ENCODE assay signal across 7 cellular contexts in genomic region chr12:64618953-64619590, GRCh38. TPM values are rescaled to one million over a fixed set of nuclear protein-coding genes. Genes with fewer than 3 reads are reported as not detected.
DNase-seq lines count a peak whose midpoint lies in the region; ATAC-seq, FAIRE-seq and TF ChIP-seq lines count a peak whose summit lies in the region.

No MANE protein-coding gene starts in this region.

- intact Hi-C loops in kidney (cut with DNase I): no loop called here

- H3K27ac Mint-ChIP-seq in chondrocyte (ENCODE audit: unreplicated experiment): peak overlapping the region; percentile 74
- H3K27ac Mint-ChIP-seq in osteocyte (ENCODE audit: unreplicated experiment): peak overlapping the region; percentile 66

- H3K9me3 Mint-ChIP-seq in chondrocyte (ENCODE audit: low read depth) (no peaks in the 10 kb centered on the region), osteocyte (ENCODE audit: unreplicated experiment) (no peaks in the 10 kb centered on the region)

- no peaks in the 10 kb centered on the region for H3K9me2 ChIP-seq in MM.1S (replicated peaks; ENCODE audit: insufficient read depth, low read length)

- no peaks in the 10 kb centered on the region for H3K27me3 ChIP-seq in MM.1S (replicated peaks; ENCODE audit: insufficient read depth, low read length)

- H3K9me3 ChIP-seq in MM.1S (replicated peaks; ENCODE audit: insufficient read depth, low read length) (no peaks in the 10 kb centered on the region), kidney (ENCODE audit: control insufficient read depth in 1 of 2, low read length in 2 of 2) (no peaks in the 10 kb centered on the region)

- no peaks in the 10 kb centered on the region for H3K36me3 ChIP-seq in MM.1S (replicated peaks; ENCODE audit: insufficient read depth, low read length)
- H3K36me3 ChIP-seq in kidney (ENCODE audit: control insufficient read depth in 1 of 2, insufficient read depth in 2 of 2, low read length in 2 of 2): no peaks in the 10 kb centered on the region

- no peaks in the 10 kb centered on the region for H3F3A ChIP-seq in MM.1S (ENCODE audit: insufficient read depth, low read length)

- H3K4me2 ChIP-seq in MM.1S (ENCODE audit: low read depth, low read length): no peak overlapping the region

- FAIRE-seq in kidney (lab: Jason Lieb, UNC): no peak

- H4K20me1 ChIP-seq in MM.1S (ENCODE audit: insufficient read depth, low read length): no peaks in the 10 kb centered on the region

- H3K27me3 Mint-ChIP-seq in chondrocyte (ENCODE audit: low read depth) (no peaks in the 10 kb centered on the region), osteocyte (ENCODE audit: unreplicated experiment) (no peaks in the 10 kb centered on the region)

- H3K4me1 Mint-ChIP-seq in chondrocyte (ENCODE audit: low read depth) (peaks cover 56% of the 10 kb centered on the region), osteocyte (ENCODE audit: unreplicated experiment) (peaks cover 57% of the 10 kb centered on the region)

- in situ Hi-C loops in GM13977 (cut with MboI; ENCODE audit: low pct_unique_long_range_greater_than_20kb, low sequenced_read_pairs, unreplicated experiment): no loop called here

- H3K4me3 Mint-ChIP-seq in chondrocyte (ENCODE audit: unreplicated experiment) (no peak overlapping the region), osteocyte (ENCODE audit: unreplicated experiment) (no peak overlapping the region)

- DNase-seq in GM13977 (ENCODE audit: low spot score): peak; percentile 51
- DNase-seq in MM.1S: peak; percentile 14
- DNase-seq in chondrocyte (ENCODE audit: low spot score): no peak
- DNase-seq in osteocyte (ENCODE audit: extremely low spot score, unreplicated experiment): no peak
- DNase-seq in kidney: no peak
- no peak for DNase-seq in NCI-H526 treated with DMSO at 0.1 percent for 48 hours (lab: John Stamatoyannopoulos, UW)

- H3K4me1 ChIP-seq in MM.1S (ENCODE audit: low read length): peaks cover 7% of the 10 kb centered on the region; the same call in 1 of the 2 replicates
- H3K4me1 ChIP-seq in kidney (ENCODE audit: control insufficient read depth in 1 of 2, insufficient read depth in 1 of 2, low read depth in 1 of 2, low read length in 2 of 2): no peaks in the 10 kb centered on the region

- H3K79me2 ChIP-seq in MM.1S (ENCODE audit: low read length): peaks cover 89% of the 10 kb centered on the region

- no peak overlapping the region for H2AFZ ChIP-seq in MM.1S (ENCODE audit: low read length)

- H3K9ac ChIP-seq in MM.1S (ENCODE audit: low read length) (no peak overlapping the region), kidney (ENCODE audit: low read length in 2 of 2) (no peak overlapping the region)

- H3K4me3 ChIP-seq in MM.1S (ENCODE audit: low read length): no peak overlapping the region
- no peak overlapping the region for H3K4me3 ChIP-seq in kidney (ENCODE audit: low read length in 2 of 2)

- no peak for TF ChIP-seq CTCF in GM13977 (IDR thresholded peaks at IDR 0.05; ENCODE audit: extremely low read depth, insufficient read depth, missing control alignments)
- no peak for TF ChIP-seq CTCF in MM.1S (IDR thresholded peaks at IDR 0.05; ENCODE audit: low read length)
- no peak for TF ChIP-seq CTCF in chondrocyte (IDR thresholded peaks at IDR 0.05)
- TF ChIP-seq CTCF in osteocyte (IDR thresholded peaks at IDR 0.05): no peak
- TF ChIP-seq CTCF in kidney (IDR thresholded peaks at IDR 0.05; ENCODE audit: borderline replicate concordance, extremely low read depth, insufficient read depth): no peak

- no peaks in the 10 kb centered on the region for H3K36me3 Mint-ChIP-seq in chondrocyte (ENCODE audit: low read depth)
- H3K36me3 Mint-ChIP-seq in osteocyte (ENCODE audit: unreplicated experiment): no peaks in the 10 kb centered on the region

- peak; percentile 46 for ATAC-seq in GM21786 (IDR thresholded peaks at IDR 0.05; ENCODE audit: unreplicated experiment)

- no peak overlapping the region for H3K27ac ChIP-seq in MM.1S (ENCODE audit: low read length)
- H3K27ac ChIP-seq in kidney (ENCODE audit: low read depth in 2 of 2, low read length in 2 of 2): no peak overlapping the region

RNA-seq across cellular contexts. Expression of gene RASSF3, which starts 8.8 kb away (rescaled TPM):
- total RNA-seq in chondrocyte (30.9 to 51.1 TPM (median 47.9 TPM) in 3 replicates), osteocyte (27.0 and 29.0 TPM in 2 replicates), kidney (35.6 TPM)
- 8.2 TPM for polyA plus RNA-seq in kidney (ENCODE audit: insufficient read depth, low read depth, low replicate concordance)

Comparison
In these comparisons a context has a peak if more than half of its experiments do, and no peak if none do; other contexts are left out.
1. DNase-seq: peak in GM13977 (single experiment) and MM.1S (single experiment); none in chondrocyte (single experiment), osteocyte (single experiment), kidney (single experiment) and NCI-H526 treated with DMSO at 0.1 percent for 48 hours (single experiment).